13 cellular contexts compared by ENCODE assay signal in the genomic region with DNA sequence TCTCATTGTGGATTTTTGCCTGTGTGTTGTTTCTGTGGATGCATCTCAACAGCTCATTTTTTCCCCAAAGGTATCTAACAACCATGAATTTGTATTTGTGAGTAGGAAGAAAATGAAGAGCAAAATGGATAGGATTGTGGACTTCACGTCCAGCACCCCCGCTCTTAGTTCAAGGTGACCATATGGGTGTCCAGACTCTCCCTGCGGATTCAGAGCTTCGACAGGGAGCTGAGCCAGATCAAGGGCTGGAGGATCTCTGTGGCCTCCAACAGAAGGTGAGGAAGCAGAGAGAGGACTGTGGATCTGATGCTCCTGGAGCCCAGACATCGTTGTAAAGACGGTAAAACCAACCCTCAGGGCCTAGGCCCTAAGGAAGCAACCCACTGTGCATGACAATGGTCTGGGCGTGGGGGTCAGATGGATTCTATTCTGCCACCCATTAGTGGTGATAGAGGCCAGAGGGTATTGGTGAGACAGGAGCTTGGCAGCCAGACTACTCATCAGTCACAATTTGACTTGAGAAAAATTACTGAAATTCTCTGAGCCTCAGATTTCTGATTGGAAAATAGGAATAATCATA.
DNase-seq lines count a peak whose midpoint lies in the region; ATAC-seq and TF ChIP-seq lines count a peak whose summit lies in the region.
"Had no signal": no experiment of that assay in that cellular context is flagged by ENCODE, and none has a peak within 500 bp of the region (broad histone marks: within the 10 kb centered on the region; RNA-seq: fewer than 3 reads in every experiment).

No MANE protein-coding gene starts in this region.

- no peak overlapping the region for H3K27ac ChIP-seq in neuronal stem cell (replicated peaks; ENCODE audit: low read length)
- H3K27ac ChIP-seq in heart right ventricle, result no peak overlapping the region
- H3K27ac ChIP-seq: 22Rv1 had no signal

- no peaks in the 10 kb centered on the region for H3K4me1 ChIP-seq in neuronal stem cell (ENCODE audit: control insufficient read depth in 2 of 2, insufficient read depth in 1 of 2, low read depth in 1 of 2, low read length in 2 of 2)
- H3K4me1 ChIP-seq in heart right ventricle, result no peaks in the 10 kb centered on the region

- no peak overlapping the region for H3K14ac ChIP-seq in neuronal stem cell (ENCODE audit: low read length)

- H3K36me3 ChIP-seq in neuronal stem cell (replicated peaks in 1 of 2; ENCODE audit: control insufficient read depth in 2 of 2, insufficient read depth in 2 of 2, low read length in 2 of 2) (no peaks in the 10 kb centered on the region), heart right ventricle (no peaks in the 10 kb centered on the region)

- H2BK15ac ChIP-seq in neuronal stem cell (ENCODE audit: low read length), result no peak overlapping the region

- no peak overlapping the region for H2AFZ ChIP-seq in neuronal stem cell (ENCODE audit: low read length)

- H2BK5ac ChIP-seq in neuronal stem cell (ENCODE audit: low read length), result peak overlapping the region; percentile 19

- no peaks in the 10 kb centered on the region for H3K79me1 ChIP-seq in neuronal stem cell (ENCODE audit: low read depth, low read length)

- H3K4me3 ChIP-seq in neuronal stem cell (ENCODE audit: low read length in 2 of 2) (no peak overlapping the region), heart right ventricle (no peak overlapping the region)
- H3K4me3 ChIP-seq: GM12878 had no signal

- H2BK120ac ChIP-seq in neuronal stem cell (ENCODE audit: low read depth, low read length), result no peak overlapping the region

- H4K8ac ChIP-seq in neuronal stem cell (ENCODE audit: low read depth, low read length), result no peak overlapping the region

- no peak for ATAC-seq in heart right ventricle
- ATAC-seq: CD8-positive, alpha-beta T cell; GM12878 had no signal

- H3K23ac ChIP-seq in neuronal stem cell (ENCODE audit: low read depth, low read length, poor library complexity), result no peak overlapping the region

- DNase-seq in ELF-1 (ENCODE audit: low read depth, low spot score) (peak; percentile 88), NCI-H69 (lab: John Stamatoyannopoulos, UW) (peak; percentile 24), cerebellum (ENCODE audit: low spot score) (peak; percentile 65), neuronal stem cell (ENCODE audit: low spot score) (no peak), heart right ventricle (no peak)
- no peak for DNase-seq in stimulated activated CD4-positive, alpha-beta T cell treated with anti-CD3 and anti-CD28 coated beads, Interleukin-2, amount 100 ng/mL, for 24 hours
- DNase-seq in stimulated activated CD4-positive, alpha-beta T cell treated with anti-CD3 and anti-CD28 coated beads, Interleukin-4, amount 100 ng/mL, for 4 hours, result no peak
- DNase-seq: CD8-positive, alpha-beta T cell; COR-L47; DND-41; H7 had no signal

- no peak overlapping the region for H3K4ac ChIP-seq in neuronal stem cell (ENCODE audit: low read length)

- intact Hi-C loops in heart right ventricle (cut with DNase I), result no loop called here

- no peak overlapping the region for H4K91ac ChIP-seq in neuronal stem cell (ENCODE audit: low read depth, low read length, poor library complexity)

- WGBS in neuronal stem cell (ENCODE audit: extremely low coverage in 2 of 2, insufficient read length in 2 of 2, insufficient replicate concordance in 1 of 2), 2 donors, result no CpG with 5 or more reads among the region's 7 CpGs
- WGBS in heart right ventricle, 2 donors, result 62 to 65% methylated on average over 7 of the region's 7 CpGs

- H2AK5ac ChIP-seq in neuronal stem cell (ENCODE audit: low read depth, low read length), result no peak overlapping the region

- no peak for TF ChIP-seq CTCF in heart right ventricle (IDR thresholded peaks at IDR 0.05)

- H3K4me2 ChIP-seq in neuronal stem cell (ENCODE audit: insufficient read depth, low read length, poor library complexity, severe bottlenecking), result no peak overlapping the region

- H3K18ac ChIP-seq in neuronal stem cell (ENCODE audit: low read length), result no peak overlapping the region

- peaks cover 0 to 3% of the 10 kb centered on the region in 2 donors for H3K9me3 ChIP-seq in neuronal stem cell (replicated peaks in 1 of 2; ENCODE audit: control insufficient read depth in 2 of 2, insufficient read depth in 1 of 2, low read depth in 1 of 2, low read length in 2 of 2)
- peaks cover 0 to 8% (median 0%) of the 10 kb centered on the region in 11 donors for H3K9me3 ChIP-seq in heart right ventricle

- no peak overlapping the region for H3K9ac ChIP-seq in neuronal stem cell (ENCODE audit: low read depth, low read length, poor library complexity)

- H3K27me3 ChIP-seq in neuronal stem cell (ENCODE audit: control insufficient read depth in 3 of 3, insufficient read depth in 3 of 3, low read depth in 1 of 3, low read length in 3 of 3) (no peaks in the 10 kb centered on the region), heart right ventricle (peaks cover 0 to 4% (median 0%) of the 10 kb centered on the region in 7 donors)

- H2BK12ac ChIP-seq in neuronal stem cell (ENCODE audit: low read length), result no peak overlapping the region

Comparison
In these comparisons a context has a peak if more than half of its experiments do, and no peak if none do; other contexts are left out.
1. DNase-seq: peak in ELF-1 (single experiment), NCI-H69 (single experiment) and cerebellum (single experiment); none in neuronal stem cell (single experiment), stimulated activated CD4-positive, alpha-beta T cell treated with anti-CD3 and anti-CD28 coated beads, Interleukin-2, amount 100 ng/mL, for 24 hours (0 of 2), heart right ventricle (0 of 2) and stimulated activated CD4-positive, alpha-beta T cell treated with anti-CD3 and anti-CD28 coated beads, Interleukin-4, amount 100 ng/mL, for 4 hours (0 of 2).